20 cellular contexts compared by ENCODE assay signal in genomic region chr11:93552874-93553273, GRCh38.
"Had no signal": no experiment of that assay in that cellular context is flagged by ENCODE, and none has a peak within 500 bp of the region (broad histone marks: within the 10 kb centered on the region; RNA-seq: fewer than 3 reads in every experiment).

No MANE protein-coding gene starts in this region.

- DNase-seq: KBM-7, NCI-H1092, NCI-H1105 treated with DMSO at 0.1 percent for 48 hours, NCI-H1417 treated with DMSO at 0.1 percent for 48 hours, NCI-H146, NCI-H1694 treated with DMSO at 0.1 percent for 48 hours, NCI-H1930, NCI-H2081, NCI-H2107, NCI-H2227 treated with DMSO at 0.1 percent for 48 hours, NCI-H524, NCI-H526 treated with DMSO at 0.1 percent for 48 hours, NCI-H774, PC-3, SHP77 had no signal

- FAIRE-seq: HTR-8/SVneo had no signal

- ATAC-seq: Panc1, PC-3, SK-N-SH treated with all-trans-retinoic acid at 6 μM for 48 hours had no signal

- H3K27ac ChIP-seq: HL-60, RWPE1 had no signal
